Comparison of ENCODE assay signal across 30 cellular contexts in the genomic region with DNA sequence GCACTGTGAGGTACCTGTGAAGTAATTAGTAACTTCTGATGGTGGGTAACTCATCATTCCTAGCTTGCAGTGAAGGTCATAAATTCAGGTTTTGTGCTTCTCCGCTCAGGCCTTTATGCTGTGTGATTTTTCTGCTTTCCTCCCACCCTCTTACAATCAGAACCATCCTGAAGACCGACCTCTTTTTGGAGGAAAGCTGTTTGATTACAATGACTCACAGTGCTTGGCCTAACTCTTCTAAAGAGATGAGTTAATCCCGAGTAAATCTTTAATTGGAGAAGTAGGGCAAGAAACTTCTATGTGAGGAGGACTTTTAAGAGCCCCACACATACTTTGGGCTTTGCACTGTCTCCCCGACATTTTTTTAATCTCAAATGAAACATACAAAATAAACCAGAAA. TPM values are rescaled to one million over a fixed set of nuclear protein-coding genes. Genes with fewer than 3 reads are reported as not detected.
DNase-seq lines count a peak whose midpoint lies in the region; ATAC-seq, FAIRE-seq and TF ChIP-seq lines count a peak whose summit lies in the region.
"Had no signal": no experiment of that assay in that cellular context is flagged by ENCODE, and none has a peak within 500 bp of the region (broad histone marks: within the 10 kb centered on the region; RNA-seq: fewer than 3 reads in every experiment).

No MANE protein-coding gene starts in this region.

- H3K9me2 ChIP-seq in SK-N-SH, result no peaks in the 10 kb centered on the region

- TF ChIP-seq CTCF in astrocyte (IDR thresholded peaks at IDR 0.05; ENCODE audit: insufficient read depth, low read depth, low read length) (no peak), SK-N-SH (IDR thresholded peaks at IDR 0.05) (no peak), GM13976 (IDR thresholded peaks at IDR 0.05; ENCODE audit: borderline replicate concordance, control extremely low read depth, extremely low read depth, insufficient read depth, missing control alignments) (no peak)

- H3F3A ChIP-seq in SK-N-SH (replicated peaks; ENCODE audit: insufficient read depth), result peaks cover 24% of the 10 kb centered on the region

- in situ Hi-C loops in GM13976 (cut with MboI; ENCODE audit: low sequenced_read_pairs, unreplicated experiment), result no loop called here

- peaks cover 4% of the 10 kb centered on the region for H4K20me1 ChIP-seq in astrocyte (ENCODE audit: insufficient read depth, low read length)
- H4K20me1 ChIP-seq in SK-N-SH (ENCODE audit: insufficient read depth), result no peaks in the 10 kb centered on the region

- peaks cover 2 to 9% of the 10 kb centered on the region in 2 donors for H3K36me3 Mint-ChIP-seq in activated T-cell treated with anti-CD3 and anti-CD28 coated beads, Interleukin-2, amount 50 U/mL, for 72 hours (ENCODE audit: insufficient read depth in 2 of 2)
- peaks cover 70% of the 10 kb centered on the region for H3K36me3 Mint-ChIP-seq in activated T-cell treated with anti-CD3 and anti-CD28 coated beads, Interleukin-2, amount 50 U/mL, for 24 hours (ENCODE audit: low read depth)
- peaks cover 6% of the 10 kb centered on the region for H3K36me3 Mint-ChIP-seq in astrocyte (ENCODE audit: low read depth, unreplicated experiment)

- no peak for FAIRE-seq in astrocyte (lab: Jason Lieb, UNC)
- FAIRE-seq: colon, D721Med, HepG2 had no signal

- H3K4me2 ChIP-seq in astrocyte (ENCODE audit: low read length), result no peak overlapping the region
- no peak overlapping the region for H3K4me2 ChIP-seq in SK-N-SH

- no peak overlapping the region for H2AFZ ChIP-seq in astrocyte (ENCODE audit: low read depth, low read length)
- no peak overlapping the region for H2AFZ ChIP-seq in SK-N-SH (ENCODE audit: low read depth)

- no peaks in the 10 kb centered on the region for H3K4me1 Mint-ChIP-seq in activated T-cell treated with anti-CD3 and anti-CD28 coated beads, Interleukin-2, amount 50 U/mL, for 72 hours (ENCODE audit: low read depth)
- no peaks in the 10 kb centered on the region for H3K4me1 Mint-ChIP-seq in activated T-cell treated with anti-CD3 and anti-CD28 coated beads, Interleukin-2, amount 50 U/mL, for 24 hours (ENCODE audit: low read depth)
- H3K4me1 Mint-ChIP-seq in astrocyte (ENCODE audit: low read depth, unreplicated experiment), result peaks cover 5% of the 10 kb centered on the region
- H3K4me1 Mint-ChIP-seq: activated CD4-positive, alpha-beta T cell treated with anti-CD3 and anti-CD28 coated beads, Interleukin-2, amount 10 ng/mL, durations not matched to agents 7 days and 5 days; nephron; stimulated activated memory B cell treated with anti-CD40 and anti-IgM and Interleukin-4, amounts not matched to agents 10 μg/mL and 1 μg/mL and 100 μg/mL, for 72 hours had no signal

- H3K4me1 ChIP-seq in astrocyte (ENCODE audit: insufficient read depth, low read length) (no peaks in the 10 kb centered on the region), SK-N-SH (ENCODE audit: control insufficient read depth in 1 of 2, insufficient read depth in 2 of 2, low read depth in 1 of 2, low read length in 1 of 2) (peaks cover 0 to 12% of the 10 kb centered on the region in 2 experiments; a peak in 1 of 4 replicates)

- H3K9me3 ChIP-seq in astrocyte (ENCODE audit: insufficient read depth, low read depth, low read length) (no peaks in the 10 kb centered on the region), SK-N-SH (no peaks in the 10 kb centered on the region)

- no peaks in the 10 kb centered on the region for H3K36me3 ChIP-seq in astrocyte (ENCODE audit: insufficient read depth, low read length)
- peaks cover 6 to 26% of the 10 kb centered on the region in 2 experiments for H3K36me3 ChIP-seq in SK-N-SH (replicated peaks in 1 of 2; ENCODE audit: control insufficient read depth in 1 of 2, insufficient read depth in 2 of 2, low read length in 1 of 2)
- H3K36me3 ChIP-seq: cardiac muscle cell had no signal

- no peak for TF ChIP-seq RAD21 in SK-N-SH (IDR thresholded peaks at IDR 0.05; ENCODE audit: low read length)

- POLR2A ChIA-PET in SK-N-SH (lab: Yijun Ruan, JAX), result no interaction called here

- no peaks in the 10 kb centered on the region for H3K9me3 Mint-ChIP-seq in activated T-cell treated with anti-CD3 and anti-CD28 coated beads, Interleukin-2, amount 50 U/mL, for 72 hours
- H3K9me3 Mint-ChIP-seq in activated T-cell treated with anti-CD3 and anti-CD28 coated beads, Interleukin-2, amount 50 U/mL, for 24 hours, result no peaks in the 10 kb centered on the region
- H3K9me3 Mint-ChIP-seq in astrocyte (ENCODE audit: unreplicated experiment), result no peaks in the 10 kb centered on the region
- H3K9me3 Mint-ChIP-seq: activated CD4-positive, alpha-beta T cell treated with anti-CD3 and anti-CD28 coated beads, Interleukin-2, amount 10 ng/mL, durations not matched to agents 7 days and 5 days; CD4-positive, alpha-beta T cell; nephron; stimulated activated memory B cell treated with anti-CD40 and anti-IgM and Interleukin-4, amounts not matched to agents 10 μg/mL and 1 μg/mL and 100 μg/mL, for 72 hours; type B pancreatic cell had no signal

- CTCF ChIA-PET in SK-N-SH (lab: Yijun Ruan, JAX), result no interaction called here

- peak overlapping the region; percentile 48 for H3K27ac Mint-ChIP-seq in activated T-cell treated with anti-CD3 and anti-CD28 coated beads, Interleukin-2, amount 50 U/mL, for 72 hours
- H3K27ac Mint-ChIP-seq in activated T-cell treated with anti-CD3 and anti-CD28 coated beads, Interleukin-2, amount 50 U/mL, for 24 hours, result no peak overlapping the region
- no peak overlapping the region for H3K27ac Mint-ChIP-seq in astrocyte (ENCODE audit: unreplicated experiment)
- H3K27ac Mint-ChIP-seq: activated CD4-positive, alpha-beta T cell treated with anti-CD3 and anti-CD28 coated beads, Interleukin-2, amount 10 ng/mL, durations not matched to agents 7 days and 5 days; activated naive CD8-positive, alpha-beta T cell; CD4-positive, alpha-beta T cell; stimulated activated memory B cell treated with anti-CD40 and anti-IgM and Interleukin-4, amounts not matched to agents 10 μg/mL and 1 μg/mL and 100 μg/mL, for 72 hours; type B pancreatic cell had no signal

- H3K4me3 ChIP-seq in astrocyte (ENCODE audit: insufficient read depth, low read depth, low read length) (no peak overlapping the region), SK-N-SH (ENCODE audit: low read depth in 2 of 2, low read length in 1 of 2) (no peak overlapping the region)
- H3K4me3 ChIP-seq: cardiac muscle cell had no signal

- WGBS in SK-N-SH (ENCODE audit: low lambda C conversion rate), result 66% methylated on average over 4 of the region's 4 CpGs

- H3K4me3 Mint-ChIP-seq in activated T-cell treated with anti-CD3 and anti-CD28 coated beads, Interleukin-2, amount 50 U/mL, for 72 hours, result no peak overlapping the region
- no peak overlapping the region for H3K4me3 Mint-ChIP-seq in activated T-cell treated with anti-CD3 and anti-CD28 coated beads, Interleukin-2, amount 50 U/mL, for 24 hours
- no peak overlapping the region for H3K4me3 Mint-ChIP-seq in astrocyte (ENCODE audit: unreplicated experiment)
- H3K4me3 Mint-ChIP-seq: activated CD4-positive, alpha-beta T cell treated with anti-CD3 and anti-CD28 coated beads, Interleukin-2, amount 10 ng/mL, durations not matched to agents 7 days and 5 days; activated naive CD8-positive, alpha-beta T cell; CD4-positive, alpha-beta T cell; nephron; stimulated activated memory B cell treated with anti-CD40 and anti-IgM and Interleukin-4, amounts not matched to agents 10 μg/mL and 1 μg/mL and 100 μg/mL, for 72 hours; type B pancreatic cell had no signal

- no peak for DNase-seq in activated T-cell treated with anti-CD3 and anti-CD28 coated beads, Interleukin-2, amount 50 U/mL, for 72 hours
- DNase-seq in activated T-cell treated with anti-CD3 and anti-CD28 coated beads, Interleukin-2, amount 50 U/mL, for 24 hours, result no peak
- DNase-seq in astrocyte (ENCODE audit: low read depth), result peak; percentile 32
- DNase-seq in fibroblast of peridontal ligament (ENCODE audit: extremely low read depth), result peak; percentile 61
- no peak for DNase-seq in hippocampal formation (lab: John Stamatoyannopoulos, UW)
- no peak for DNase-seq in dedifferentiated amniotic fluid mesenchymal stem cell (ENCODE audit: extremely low spot score)
- DNase-seq in SK-N-SH, result no peak
- no peak for DNase-seq in GM13976 (ENCODE audit: low spot score)
- DNase-seq: activated CD4-positive, alpha-beta T cell treated with anti-CD3 and anti-CD28 coated beads, Interleukin-2, amount 10 ng/mL, durations not matched to agents 7 days and 5 days; activated effector memory CD4-positive, alpha-beta T cell treated with anti-CD3 and anti-CD28 coated beads, Interleukin-2, amount 50 U/mL, for 16 hours; AML-193; CD4-positive, alpha-beta T cell; DND-41; effector CD8-positive, alpha-beta T cell; foreskin melanocyte; NCI-H1048; NCI-H1694; NCI-H446 treated with DMSO at 0.1 percent for 48 hours; NCI-H774; substantia nigra; T1000 had no signal

- no peak overlapping the region for H3K27ac ChIP-seq in astrocyte (ENCODE audit: low read depth, low read length)
- H3K27ac ChIP-seq in SK-N-SH (ENCODE audit: low read depth in 2 of 2, low read length in 1 of 2), result 0 out of 4 replicates have a peak overlapping the region, but pooled peaks of 1 of the 2 experiments have one; percentile 11
- H3K27ac ChIP-seq: 22Rv1, cardiac muscle cell had no signal

- TF ChIP-seq EP300 in SK-N-SH (IDR thresholded peaks at IDR 0.05; ENCODE audit: borderline replicate concordance in 1 of 2, low read depth in 1 of 2, low read length in 1 of 2), result no peak

- peaks cover 3% of the 10 kb centered on the region for H3K79me2 ChIP-seq in astrocyte (ENCODE audit: insufficient read depth, low read length)
- H3K79me2 ChIP-seq in SK-N-SH (ENCODE audit: insufficient read depth), result no peaks in the 10 kb centered on the region

- H3K27me3 ChIP-seq in astrocyte (ENCODE audit: insufficient read depth, low read length), result no peaks in the 10 kb centered on the region
- H3K27me3 ChIP-seq in SK-N-SH (ENCODE audit: insufficient read depth), result no peaks in the 10 kb centered on the region
- H3K27me3 ChIP-seq: cardiac muscle cell had no signal

- H3K27me3 Mint-ChIP-seq in activated T-cell treated with anti-CD3 and anti-CD28 coated beads, Interleukin-2, amount 50 U/mL, for 72 hours (ENCODE audit: low read depth), result no peaks in the 10 kb centered on the region
- no peaks in the 10 kb centered on the region for H3K27me3 Mint-ChIP-seq in activated T-cell treated with anti-CD3 and anti-CD28 coated beads, Interleukin-2, amount 50 U/mL, for 24 hours
- H3K27me3 Mint-ChIP-seq in astrocyte (ENCODE audit: low read depth, unreplicated experiment), result no peaks in the 10 kb centered on the region
- H3K27me3 Mint-ChIP-seq: activated CD4-positive, alpha-beta T cell treated with anti-CD3 and anti-CD28 coated beads, Interleukin-2, amount 10 ng/mL, durations not matched to agents 7 days and 5 days; activated naive CD8-positive, alpha-beta T cell; CD4-positive, alpha-beta T cell; stimulated activated memory B cell treated with anti-CD40 and anti-IgM and Interleukin-4, amounts not matched to agents 10 μg/mL and 1 μg/mL and 100 μg/mL, for 72 hours; type B pancreatic cell had no signal

- H3K9ac ChIP-seq in astrocyte (ENCODE audit: low read length) (no peak overlapping the region), SK-N-SH (no peak overlapping the region)

- ATAC-seq in activated T-cell treated with anti-CD3 and anti-CD28 coated beads, Interleukin-2, amount 50 U/mL, for 72 hours (replicated peaks in 1 of 2), result no peak
- ATAC-seq: HepG2; stimulated activated memory B cell treated with anti-CD40 and anti-IgM and Interleukin-4, amounts not matched to agents 10 μg/mL and 1 μg/mL and 100 μg/mL, for 72 hours had no signal

RNA-seq across cellular contexts. Expression of a gene that starts 53.1 kb away (rescaled TPM):
- total RNA-seq in activated T-cell treated with anti-CD3 and anti-CD28 coated beads, Interleukin-2, amount 50 U/mL, for 72 hours, result 10 to 100 TPM; 24.2 to 27.8 TPM
- total RNA-seq in astrocyte, result 23.5 and 25.1 TPM in 2 replicates
- 14.4 and 18.8 TPM in 2 replicates for polyA plus RNA-seq in SK-N-SH (2012; rRNA removed)
- 19.7 and 22.7 TPM in 2 replicates for polyA plus RNA-seq in SK-N-SH (2012; cell fraction: cytosol; rRNA removed)
- 8.1 and 16.8 TPM in 2 replicates for polyA plus RNA-seq in SK-N-SH (2012; cell fraction: nucleus; rRNA removed)

Comparison
In these comparisons a context has a peak if more than half of its experiments do, and no peak if none do; other contexts are left out.
1. DNase-seq: peak in astrocyte (single experiment) and fibroblast of peridontal ligament (single experiment); none in activated T-cell treated with anti-CD3 and anti-CD28 coated beads, Interleukin-2, amount 50 U/mL, for 72 hours (0 of 2), activated T-cell treated with anti-CD3 and anti-CD28 coated beads, Interleukin-2, amount 50 U/mL, for 24 hours (single experiment), hippocampal formation (0 of 2), dedifferentiated amniotic fluid mesenchymal stem cell (single experiment), SK-N-SH (single experiment) and GM13976 (single experiment).